Comparison of ENCODE assay signal across 8 cellular contexts in genomic region chr9:111895996-111896941, GRCh38. TPM values are rescaled to one million over a fixed set of nuclear protein-coding genes. Genes with fewer than 3 reads are reported as not detected.
DNase-seq lines count a peak whose midpoint lies in the region; ATAC-seq and TF ChIP-seq lines count a peak whose summit lies in the region.

Gene UGCG (plus strand): TSS chr9:111896814. CDS start chr9:111897216, 402 bp downstream.

- CTCF ChIA-PET in CD8-positive, alpha-beta T cell (lab: Charles Lee): interaction anchor here (0.6 to 2.0 kb wide), 7 partner anchors 26 to 464 kb away, joined by 3 to 4 read pairs (median 3); partner anchors contain the start of gene PTBP3

- peak within 1 kb of the TSS; percentile 71 for H3K27ac ChIP-seq in CD8-positive, alpha-beta T cell (ENCODE audit: low read depth, low read length)
- H3K27ac ChIP-seq in HL-60 (replicated peaks): peak within 1 kb of the TSS; percentile 74

- POLR2A ChIA-PET in CD8-positive, alpha-beta T cell (lab: Charles Lee): interaction anchor here (0.6 to 2.6 kb wide), 15 partner anchors 11 to 818 kb away, joined by 3 to 21 read pairs (median 4); partner anchors contain the start of gene PTBP3

- H3K27ac Mint-ChIP-seq in CD8-positive, alpha-beta T cell: peak within 1 kb of the TSS; percentile 94
- H3K27ac Mint-ChIP-seq in mesothelial cell of epicardium: peak within 1 kb of the TSS; percentile 95

- H3K27me3 ChIP-seq in CD8-positive, alpha-beta T cell (ENCODE audit: insufficient read depth, low read length): no peaks in the 10 kb centered on the region
- H3K27me3 ChIP-seq in HL-60 (ENCODE audit: insufficient read depth, poor library complexity, severe bottlenecking): no peaks in the 10 kb centered on the region
- H3K27me3 ChIP-seq in endocrine pancreas (ENCODE audit: control insufficient read depth, insufficient read depth, low read length): no peaks in the 10 kb centered on the region

- H3K4me3 ChIP-seq in CD8-positive, alpha-beta T cell (ENCODE audit: low read depth, low read length): peak within 1 kb of the TSS; percentile 94
- peak within 1 kb of the TSS; percentile 96 for H3K4me3 ChIP-seq in HL-60 (replicated peaks; ENCODE audit: insufficient read depth, low read length)
- H3K4me3 ChIP-seq in endocrine pancreas (ENCODE audit: control insufficient read depth, insufficient read depth, low read length): peak within 1 kb of the TSS; percentile 84

- no peaks in the 10 kb centered on the region for H3K27me3 Mint-ChIP-seq in CD8-positive, alpha-beta T cell (ENCODE audit: low read depth)
- no peaks in the 10 kb centered on the region for H3K27me3 Mint-ChIP-seq in mesothelial cell of epicardium (ENCODE audit: low read depth)

- no peaks in the 10 kb centered on the region for H3K36me3 ChIP-seq in CD8-positive, alpha-beta T cell (ENCODE audit: insufficient read depth, low read length)
- H3K36me3 ChIP-seq in endocrine pancreas (ENCODE audit: control insufficient read depth, insufficient read depth, low read length): no peaks in the 10 kb centered on the region

- H3K4me1 Mint-ChIP-seq in CD8-positive, alpha-beta T cell (ENCODE audit: low read depth): peaks cover 19% of the 10 kb centered on the region
- peaks cover 6% of the 10 kb centered on the region for H3K4me1 Mint-ChIP-seq in mesothelial cell of epicardium

- H3K36me3 Mint-ChIP-seq in CD8-positive, alpha-beta T cell: peaks cover 3% of the 10 kb centered on the region
- no peaks in the 10 kb centered on the region for H3K36me3 Mint-ChIP-seq in mesothelial cell of epicardium

- peaks cover 39% of the 10 kb centered on the region for H3K4me1 ChIP-seq in CD8-positive, alpha-beta T cell (ENCODE audit: insufficient read depth, low read length)
- peaks cover 11% of the 10 kb centered on the region for H3K4me1 ChIP-seq in endocrine pancreas (ENCODE audit: control insufficient read depth, insufficient read depth, low read length)

- H3K9me3 Mint-ChIP-seq in CD8-positive, alpha-beta T cell: no peaks in the 10 kb centered on the region
- H3K9me3 Mint-ChIP-seq in mesothelial cell of epicardium: no peaks in the 10 kb centered on the region

- H3K4me3 Mint-ChIP-seq in CD8-positive, alpha-beta T cell: peak within 1 kb of the TSS; percentile 95
- H3K4me3 Mint-ChIP-seq in mesothelial cell of epicardium: peak within 1 kb of the TSS; percentile 84

- intact Hi-C loops in CD8-positive, alpha-beta T cell (cut with DNase I, micrococcal nuclease): loop anchor here (1.0 to 10.0 kb wide), 20 partner anchors 17 to 1639 kb away; partner anchors contain the start of genes DNAJC25 (in 2 of the 2), FKBP15 (in 2 of the 2), GNG10 (in 2 of the 2) and KIAA1958 (in 2 of the 2)

- peak within 1 kb of the TSS; percentile 76 for H3K9ac ChIP-seq in endocrine pancreas (ENCODE audit: control insufficient read depth, insufficient read depth, low read length)

- TF ChIP-seq CTCF in CD8-positive, alpha-beta T cell (IDR thresholded peaks at IDR 0.05): no peak
- TF ChIP-seq CTCF in HL-60 (IDR thresholded peaks at IDR 0.05; ENCODE audit: insufficient read depth, low read length): no peak
- TF ChIP-seq CTCF in mesothelial cell of epicardium (IDR thresholded peaks at IDR 0.05; ENCODE audit: unreplicated experiment): no peak

- ATAC-seq in CD8-positive, alpha-beta T cell: peak; percentile 94
- ATAC-seq in GM19455 (IDR thresholded peaks at IDR 0.05; ENCODE audit: unreplicated experiment): peak; percentile 82

- H3K9me3 ChIP-seq in CD8-positive, alpha-beta T cell (ENCODE audit: low read length): no peaks in the 10 kb centered on the region
- H3K9me3 ChIP-seq in endocrine pancreas (ENCODE audit: control insufficient read depth, low read length): no peaks in the 10 kb centered on the region

- DNase-seq in CD8-positive, alpha-beta T cell: peak; percentile 69 to 93 (median 84)
- DNase-seq in HL-60 (ENCODE audit: low read depth in 1 of 2, low spot score in 1 of 2): peak; percentile 61 to 82
- peak; percentile 85 for DNase-seq in NOMO-1 treated with DMSO at 0.1 percent for 48 hours (lab: John Stamatoyannopoulos, UW; ENCODE audit: unreplicated experiment)
- DNase-seq in activated CD8-positive, alpha-beta memory T cell treated with anti-CD3 and anti-CD28 coated beads, Interleukin-2, amount 50 U/mL, for 1 hour (ENCODE audit: extremely low read depth): peak; percentile 38
- peak; percentile 85 to 94 for DNase-seq in mesothelial cell of epicardium (ENCODE audit: low spot score in 2 of 2, unreplicated experiment in 2 of 2)
- peak; percentile 69 to 77 for DNase-seq in stimulated activated CD8-positive, alpha-beta memory T cell treated with anti-CD3 and anti-CD28 coated beads, Interleukin-15, amount 100 ng/mL, for 4 hours (ENCODE audit: low read depth in 2 of 2)

RNA-seq across cellular contexts. Expression of gene UGCG, which starts in this region (rescaled TPM):
- total RNA-seq in CD8-positive, alpha-beta T cell: 10 to 100 TPM; 34.0 to 35.5 TPM
- 27.0 to 29.8 TPM (median 27.4 TPM) in 3 replicates for total RNA-seq in mesothelial cell of epicardium

Comparison
In these comparisons a context has a peak if more than half of its experiments do, and no peak if none do; other contexts are left out.
1. Peak in every context shown above with its lines: DNase-seq, ATAC-seq, H3K4me3 ChIP-seq and H3K27ac ChIP-seq.
2. DNase-seq: peak in every context shown above with its lines; median percentile 90 in mesothelial cell of epicardium; 85 in NOMO-1 treated with DMSO at 0.1 percent for 48 hours; 84 in CD8-positive, alpha-beta T cell; 73 in stimulated activated CD8-positive, alpha-beta memory T cell treated with anti-CD3 and anti-CD28 coated beads, Interleukin-15, amount 100 ng/mL, for 4 hours; 72 in HL-60; 38 in activated CD8-positive, alpha-beta memory T cell treated with anti-CD3 and anti-CD28 coated beads, Interleukin-2, amount 50 U/mL, for 1 hour.